ENCODE assay signal across 10 cellular contexts in the genomic region with DNA sequence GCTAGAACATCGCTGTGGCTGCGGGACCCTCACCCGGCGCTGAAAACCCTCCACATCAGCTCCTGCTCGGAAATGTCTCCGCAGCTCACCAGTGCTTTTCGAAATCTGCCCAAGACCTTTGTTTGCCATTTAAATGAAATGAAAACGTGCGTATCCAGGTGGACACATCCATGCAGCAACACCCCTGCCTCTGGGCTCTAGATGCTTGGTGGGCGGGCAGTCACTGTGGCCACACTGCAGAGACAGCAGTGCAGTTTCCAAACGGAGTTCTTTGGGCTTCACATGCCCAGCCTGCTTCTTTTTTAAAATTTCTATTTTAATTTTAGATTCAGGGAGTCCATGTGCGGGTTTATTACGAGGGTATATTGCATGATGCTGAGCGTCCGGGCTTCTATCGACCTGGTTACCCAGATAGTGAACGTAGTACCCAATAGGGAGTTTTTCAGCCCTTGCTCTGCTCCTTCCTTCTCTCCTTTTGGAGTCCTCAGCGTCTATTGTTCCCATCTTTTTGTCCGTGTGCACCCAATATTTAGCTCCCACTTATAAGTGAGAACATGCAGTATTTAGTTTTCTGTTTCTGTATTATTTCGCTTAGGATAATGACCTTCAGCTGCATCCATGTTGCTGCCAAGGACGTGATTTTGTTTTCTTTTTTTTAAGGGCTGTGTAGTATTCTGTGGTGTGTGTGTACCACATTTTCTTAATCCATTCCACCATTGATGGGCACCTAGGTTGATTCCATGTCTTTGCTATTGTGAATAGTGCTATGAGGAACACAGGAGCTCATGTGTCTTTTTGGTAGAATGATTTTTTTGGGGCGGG. TPM values are rescaled to one million over a fixed set of nuclear protein-coding genes. Genes with fewer than 3 reads are reported as not detected.
DNase-seq lines count a peak whose midpoint lies in the region; ATAC-seq and TF ChIP-seq lines count a peak whose summit lies in the region.
"Had no signal": no experiment of that assay in that cellular context is flagged by ENCODE, and none has a peak within 500 bp of the region (broad histone marks: within the 10 kb centered on the region; RNA-seq: fewer than 3 reads in every experiment).

No MANE protein-coding gene starts in this region.

- 8 to 24% methylated on average over 11 to 22 of the region's 22 CpGs for WGBS in endodermal cell (ENCODE audit: insufficient coverage in 1 of 2, insufficient read length in 1 of 2), 2 experiments

- no peak overlapping the region for H3K27ac ChIP-seq in CD8-positive, alpha-beta T cell (ENCODE audit: low read depth, low read length)
- H3K27ac ChIP-seq in endodermal cell (ENCODE audit: low read depth, low read length), result peak overlapping the region; percentile 99

- peaks cover 51% of the 10 kb centered on the region for H3K4me1 ChIP-seq in CD8-positive, alpha-beta T cell (ENCODE audit: insufficient read depth, low read length)
- H3K4me1 ChIP-seq in endodermal cell (ENCODE audit: control insufficient read depth, insufficient read depth, low read length) (peaks cover 3% of the 10 kb centered on the region), neuron (ENCODE audit: insufficient read depth, low read length) (peaks cover 31% of the 10 kb centered on the region)

- POLR2A ChIA-PET in CD8-positive, alpha-beta T cell (lab: Charles Lee), result no interaction called here

- no peaks in the 10 kb centered on the region for H3K9me3 ChIP-seq in CD8-positive, alpha-beta T cell (ENCODE audit: low read length)
- H3K9me3 ChIP-seq in endodermal cell (ENCODE audit: control insufficient read depth, low read length) (no peaks in the 10 kb centered on the region), neuron (ENCODE audit: low read length) (no peaks in the 10 kb centered on the region)

- H3K9ac ChIP-seq in endodermal cell (ENCODE audit: extremely low read depth, low read length, poor library complexity, severe bottlenecking), result peak overlapping the region; percentile 21

- peaks cover 61% of the 10 kb centered on the region for H3K27me3 ChIP-seq in CD8-positive, alpha-beta T cell (ENCODE audit: insufficient read depth, low read length)
- H3K27me3 ChIP-seq in endodermal cell (ENCODE audit: control insufficient read depth, insufficient read depth, low read length, poor library complexity, severe bottlenecking) (peaks cover 51% of the 10 kb centered on the region), neuron (ENCODE audit: insufficient read depth, low read length) (no peaks in the 10 kb centered on the region)

- H2AFZ ChIP-seq in neuron (ENCODE audit: low read depth, low read length), result peak overlapping the region; percentile 49

- ATAC-seq in CD8-positive, alpha-beta T cell, result no peak
- ATAC-seq in GM21717 (IDR thresholded peaks at IDR 0.05; ENCODE audit: unreplicated experiment) (no peak), HG02623 (IDR thresholded peaks at IDR 0.05; ENCODE audit: unreplicated experiment) (no peak)

- H3K36me3 ChIP-seq in CD8-positive, alpha-beta T cell (ENCODE audit: insufficient read depth, low read length), result no peaks in the 10 kb centered on the region
- H3K36me3 ChIP-seq in endodermal cell (ENCODE audit: control insufficient read depth, insufficient read depth, low read length) (no peaks in the 10 kb centered on the region), neuron (ENCODE audit: insufficient read depth, low read length) (peaks cover 4% of the 10 kb centered on the region)

- DNase-seq in CD8-positive, alpha-beta T cell, result no peak
- peak; percentile 22 for DNase-seq in NCI-H2171 (lab: John Stamatoyannopoulos, UW)
- DNase-seq in endodermal cell, result no peak
- no peak for DNase-seq in GM19238 (ENCODE audit: insufficient read length, low spot score)
- DNase-seq in activated T-helper 1 cell treated with anti-CD3 and anti-CD28 coated beads, Interleukin-12 subunit alpha, Interleukin-12 subunit beta, Interleukin-2, Interleukin-4 antibody, amounts not matched to agents 30 ng/mL and 10 ng/mL and 1 ng/mL, durations not matched to agents 14 hours and 24 hours and 36 hours (ENCODE audit: low spot score), result no peak
- DNase-seq: Karpas-422 had no signal

- H3K27me3 Mint-ChIP-seq in CD8-positive, alpha-beta T cell (ENCODE audit: low read depth), result peaks cover 65% of the 10 kb centered on the region
- peaks cover 77% of the 10 kb centered on the region for H3K27me3 Mint-ChIP-seq in endodermal cell (ENCODE audit: insufficient read depth)
- H3K27me3 Mint-ChIP-seq in activated T-helper 1 cell treated with anti-CD3 and anti-CD28 coated beads, Interleukin-12 subunit alpha, Interleukin-12 subunit beta, Interleukin-2, Interleukin-4 antibody, amounts not matched to agents 30 ng/mL and 10 ng/mL and 1 ng/mL, durations not matched to agents 14 hours and 24 hours and 36 hours (ENCODE audit: insufficient read depth), result peaks cover 78% of the 10 kb centered on the region

- H3K27ac Mint-ChIP-seq in CD8-positive, alpha-beta T cell, result no peak overlapping the region
- H3K27ac Mint-ChIP-seq in endodermal cell, result peak overlapping the region; percentile 4
- H3K27ac Mint-ChIP-seq in activated T-helper 1 cell treated with anti-CD3 and anti-CD28 coated beads, Interleukin-12 subunit alpha, Interleukin-12 subunit beta, Interleukin-2, Interleukin-4 antibody, amounts not matched to agents 30 ng/mL and 10 ng/mL and 1 ng/mL, durations not matched to agents 14 hours and 24 hours and 36 hours, result no peak overlapping the region
- H3K27ac Mint-ChIP-seq: activated naive CD4-positive, alpha-beta T cell treated with anti-CD3 and anti-CD28 coated beads, Interleukin-2, amount 50 U/mL, for 24 hours had no signal

- no peak for TF ChIP-seq CTCF in CD8-positive, alpha-beta T cell (IDR thresholded peaks at IDR 0.05)
- TF ChIP-seq CTCF in endodermal cell (conservative IDR thresholded peaks at IDR 0.05), result no peak

- peak overlapping the region; percentile 43 for H3K4me3 Mint-ChIP-seq in CD8-positive, alpha-beta T cell
- peak overlapping the region; percentile 65 for H3K4me3 Mint-ChIP-seq in endodermal cell
- H3K4me3 Mint-ChIP-seq in activated T-helper 1 cell treated with anti-CD3 and anti-CD28 coated beads, Interleukin-12 subunit alpha, Interleukin-12 subunit beta, Interleukin-2, Interleukin-4 antibody, amounts not matched to agents 30 ng/mL and 10 ng/mL and 1 ng/mL, durations not matched to agents 14 hours and 24 hours and 36 hours, result no peak overlapping the region

- H3K36me3 Mint-ChIP-seq in CD8-positive, alpha-beta T cell, result no peaks in the 10 kb centered on the region
- no peaks in the 10 kb centered on the region for H3K36me3 Mint-ChIP-seq in endodermal cell (ENCODE audit: low read depth)
- no peaks in the 10 kb centered on the region for H3K36me3 Mint-ChIP-seq in activated T-helper 1 cell treated with anti-CD3 and anti-CD28 coated beads, Interleukin-12 subunit alpha, Interleukin-12 subunit beta, Interleukin-2, Interleukin-4 antibody, amounts not matched to agents 30 ng/mL and 10 ng/mL and 1 ng/mL, durations not matched to agents 14 hours and 24 hours and 36 hours (ENCODE audit: low read depth)
- H3K36me3 Mint-ChIP-seq: activated naive CD4-positive, alpha-beta T cell treated with anti-CD3 and anti-CD28 coated beads, Interleukin-2, amount 50 U/mL, for 24 hours had no signal

- H3K4me3 ChIP-seq in CD8-positive, alpha-beta T cell (ENCODE audit: low read depth, low read length), result peak overlapping the region; percentile 39
- H3K4me3 ChIP-seq in endodermal cell (ENCODE audit: low read length) (peak overlapping the region; percentile 84), neuron (ENCODE audit: low read length) (peak overlapping the region; percentile 98)

- CTCF ChIA-PET in CD8-positive, alpha-beta T cell (lab: Charles Lee), result no interaction called here

- intact Hi-C loops in CD8-positive, alpha-beta T cell (cut with DNase I, micrococcal nuclease), result no loop called here
- intact Hi-C loops in activated T-helper 1 cell treated with anti-CD3 and anti-CD28 coated beads, Interleukin-12 subunit alpha, Interleukin-12 subunit beta, Interleukin-2, Interleukin-4 antibody, amounts not matched to agents 30 ng/mL and 10 ng/mL and 1 ng/mL, durations not matched to agents 14 hours and 24 hours and 36 hours (cut with micrococcal nuclease), result no loop called here

- peaks cover 41% of the 10 kb centered on the region for H3K4me1 Mint-ChIP-seq in CD8-positive, alpha-beta T cell (ENCODE audit: low read depth)
- H3K4me1 Mint-ChIP-seq in endodermal cell, result peaks cover 14% of the 10 kb centered on the region
- peaks cover 35% of the 10 kb centered on the region for H3K4me1 Mint-ChIP-seq in activated T-helper 1 cell treated with anti-CD3 and anti-CD28 coated beads, Interleukin-12 subunit alpha, Interleukin-12 subunit beta, Interleukin-2, Interleukin-4 antibody, amounts not matched to agents 30 ng/mL and 10 ng/mL and 1 ng/mL, durations not matched to agents 14 hours and 24 hours and 36 hours (ENCODE audit: low read depth)

- no peaks in the 10 kb centered on the region for H3K9me3 Mint-ChIP-seq in CD8-positive, alpha-beta T cell
- H3K9me3 Mint-ChIP-seq in endodermal cell, result no peaks in the 10 kb centered on the region
- H3K9me3 Mint-ChIP-seq in activated T-helper 1 cell treated with anti-CD3 and anti-CD28 coated beads, Interleukin-12 subunit alpha, Interleukin-12 subunit beta, Interleukin-2, Interleukin-4 antibody, amounts not matched to agents 30 ng/mL and 10 ng/mL and 1 ng/mL, durations not matched to agents 14 hours and 24 hours and 36 hours, result no peaks in the 10 kb centered on the region
- H3K9me3 Mint-ChIP-seq: activated naive CD4-positive, alpha-beta T cell treated with anti-CD3 and anti-CD28 coated beads, Interleukin-2, amount 50 U/mL, for 24 hours had no signal

RNA-seq across cellular contexts. Expression of a gene that starts 4.8 kb away (rescaled TPM):
- 1 to 10 TPM in 1 of 2 experiments, under 1 TPM in 1; 0.78 to 1.7 TPM for total RNA-seq in CD8-positive, alpha-beta T cell
- total RNA-seq in endodermal cell, result 100 to 1,000 TPM; 253 to 304 TPM
- polyA plus RNA-seq in endodermal cell (2013, experiment 1 of 2), result 836 TPM
- polyA plus RNA-seq in endodermal cell (2013, experiment 2 of 2), result 726 TPM
- 0.20 and 0.57 TPM in 2 replicates for total RNA-seq in activated T-helper 1 cell treated with anti-CD3 and anti-CD28 coated beads, Interleukin-12 subunit alpha, Interleukin-12 subunit beta, Interleukin-2, Interleukin-4 antibody, amounts not matched to agents 30 ng/mL and 10 ng/mL and 1 ng/mL, durations not matched to agents 14 hours and 24 hours and 36 hours

RNA-seq across cellular contexts. Expression of a gene that starts 26.5 kb away (rescaled TPM):
- total RNA-seq in CD8-positive, alpha-beta T cell, result 10 to 100 TPM; 11.8 to 12.0 TPM
- total RNA-seq in endodermal cell, result 10 to 100 TPM; 16.0 to 21.5 TPM
- polyA plus RNA-seq in endodermal cell (2013, experiment 1 of 2), result 18.5 TPM
- 18.2 TPM for polyA plus RNA-seq in endodermal cell (2013, experiment 2 of 2)
- 32.1 and 35.4 TPM in 2 replicates for total RNA-seq in activated T-helper 1 cell treated with anti-CD3 and anti-CD28 coated beads, Interleukin-12 subunit alpha, Interleukin-12 subunit beta, Interleukin-2, Interleukin-4 antibody, amounts not matched to agents 30 ng/mL and 10 ng/mL and 1 ng/mL, durations not matched to agents 14 hours and 24 hours and 36 hours

Comparison
In these comparisons a context has a peak if more than half of its experiments do, and no peak if none do; other contexts are left out.
1. H3K4me3 ChIP-seq: peak in every context shown above with its lines; median percentile 98 in neuron; 84 in endodermal cell; 39 in CD8-positive, alpha-beta T cell.
2. RNA of a gene that starts 4.8 kb away (total RNA-seq): 253 to 304 TPM in endodermal cell; 0.78 to 1.7 TPM in CD8-positive, alpha-beta T cell and 0.20 to 0.57 TPM in activated T-helper 1 cell treated with anti-CD3 and anti-CD28 coated beads, Interleukin-12 subunit alpha, Interleukin-12 subunit beta, Interleukin-2, Interleukin-4 antibody, amounts not matched to agents 30 ng/mL and 10 ng/mL and 1 ng/mL, durations not matched to agents 14 hours and 24 hours and 36 hours; every median in the first group is over 10 times any median in the second.